11 cellular contexts compared by ENCODE assay signal in the genomic region with DNA sequence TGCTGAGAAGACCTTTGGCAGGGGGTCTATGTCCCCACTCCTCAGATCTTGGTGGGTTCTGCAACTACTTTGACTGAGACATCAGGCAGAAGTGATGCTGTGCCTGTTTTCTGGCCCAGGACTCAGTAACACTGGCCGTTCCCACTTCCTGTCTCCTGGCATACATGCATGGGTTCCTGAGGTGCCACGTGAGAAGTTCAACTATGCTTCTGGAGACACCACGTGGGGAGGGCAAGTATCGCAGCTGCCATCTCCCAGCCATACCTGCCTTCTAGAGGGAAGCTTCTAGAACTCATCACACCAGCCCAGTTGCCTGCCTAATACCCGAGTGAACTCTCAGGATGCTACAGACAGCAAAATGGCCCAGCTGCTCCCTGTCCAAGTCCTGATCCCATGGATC.
DNase-seq lines count a peak whose midpoint lies in the region; ATAC-seq, FAIRE-seq and TF ChIP-seq lines count a peak whose summit lies in the region.
"Had no signal": no experiment of that assay in that cellular context is flagged by ENCODE, and none has a peak within 500 bp of the region (broad histone marks: within the 10 kb centered on the region; RNA-seq: fewer than 3 reads in every experiment).

No MANE protein-coding gene starts in this region.

- DNase-seq in DMS53 treated with DMSO at 0.1 percent for 48 hours (lab: John Stamatoyannopoulos, UW; ENCODE audit: unreplicated experiment) (peak; percentile 92), HT1080 (ENCODE audit: low read depth) (peak; percentile 72), RPMI8226 (peak; percentile 56), kidney (no peak), NCI-H226 (no peak), Right ventricle myocardium inferior (ENCODE audit: missing footprints) (no peak)
- no peak for DNase-seq in activated CD4-positive, alpha-beta T cell treated with anti-CD3 and anti-CD28 coated beads for 4 hours

- H3K36me3 ChIP-seq in kidney (ENCODE audit: control insufficient read depth in 1 of 2, insufficient read depth in 2 of 2, low read length in 2 of 2) = no peaks in the 10 kb centered on the region
- H3K36me3 ChIP-seq: tibial nerve had no signal

- no peak overlapping the region for H3K9ac ChIP-seq in kidney (ENCODE audit: low read length in 2 of 2)

- peak; percentile 41 for TF ChIP-seq CTCF in kidney (IDR thresholded peaks at IDR 0.05; ENCODE audit: borderline replicate concordance, extremely low read depth, insufficient read depth)

- no peak overlapping the region for H3K27ac ChIP-seq in kidney (ENCODE audit: low read depth in 2 of 2, low read length in 2 of 2)
- H3K27ac ChIP-seq: tibial nerve had no signal

- ATAC-seq in HG03457 (IDR thresholded peaks at IDR 0.05; ENCODE audit: unreplicated experiment) (no peak), Right ventricle myocardium inferior (no peak)
- ATAC-seq: activated T-helper 17 cell treated with anti-CD3 and anti-CD28 coated beads, Interleukin-2, amount 50 U/mL, for 72 hours had no signal

- no peak for FAIRE-seq in kidney (lab: Jason Lieb, UNC)
- FAIRE-seq: G401.6 had no signal

- peaks cover 21 to 26% of the 10 kb centered on the region in 2 donors for H3K4me1 ChIP-seq in kidney (ENCODE audit: control insufficient read depth in 1 of 2, insufficient read depth in 1 of 2, low read depth in 1 of 2, low read length in 2 of 2)

- intact Hi-C loops in kidney (cut with DNase I) = no loop called here
- intact Hi-C loops in Right ventricle myocardium inferior (cut with DNase I) = no loop called here

- H3K4me3 ChIP-seq in kidney (ENCODE audit: low read length in 2 of 2) = no peak overlapping the region
- H3K4me3 ChIP-seq: tibial nerve had no signal

- H3K9me3 ChIP-seq in kidney (ENCODE audit: control insufficient read depth in 1 of 2, low read length in 2 of 2) = no peaks in the 10 kb centered on the region
- H3K9me3 ChIP-seq: tibial nerve had no signal

Comparison
In these comparisons a context has a peak if more than half of its experiments do, and no peak if none do; other contexts are left out.
1. DNase-seq: peak in DMS53 treated with DMSO at 0.1 percent for 48 hours (single experiment), HT1080 (single experiment) and RPMI8226 (single experiment); none in kidney (single experiment), activated CD4-positive, alpha-beta T cell treated with anti-CD3 and anti-CD28 coated beads for 4 hours (0 of 2), NCI-H226 (single experiment) and Right ventricle myocardium inferior (single experiment).